ENCODE assay signal across 28 cellular contexts in genomic region chrX:57586360-57586759, GRCh38.
"Had no signal": no experiment of that assay in that cellular context is flagged by ENCODE, and none has a peak within 500 bp of the region (broad histone marks: within the 10 kb centered on the region; RNA-seq: fewer than 3 reads in every experiment).

No MANE protein-coding gene starts in this region.

- DNase-seq: activated CD4-positive, alpha-beta memory T cell treated with anti-CD3 and anti-CD28 coated beads, Interleukin-2, amount 10 ng/mL, durations not matched to agents 7 days and 5 days; activated CD4-positive, alpha-beta T cell treated with anti-CD3 and anti-CD28 coated beads for 1 hour; activated CD4-positive, alpha-beta T cell treated with anti-CD3 and anti-CD28 coated beads for 4 hours; activated CD4-positive, alpha-beta T cell treated with anti-CD3 and anti-CD28 coated beads, Interleukin-2, amount 10 ng/mL, durations not matched to agents 7 days and 5 days; activated CD4-positive, alpha-beta T cell treated with anti-CD3 and anti-CD28 coated beads, Interleukin-2, amount 50 U/mL, for 4 hours; activated CD8-positive, alpha-beta memory T cell treated with anti-CD3 and anti-CD28 coated beads, Interleukin-2, amount 50 U/mL, for 48 hours; activated gamma-delta T cell; activated naive CD4-positive, alpha-beta T cell; activated naive CD4-positive, alpha-beta T cell treated with anti-CD3 and anti-CD28 coated beads, Interleukin-2, amount 10 ng/mL, durations not matched to agents 7 days and 5 days; activated naive CD8-positive, alpha-beta T cell treated with anti-CD3 and anti-CD28 coated beads, Interleukin-2, amount 10 ng/mL, durations not matched to agents 7 days and 5 days; activated T-cell treated with anti-CD3 and anti-CD28 coated beads for 4 hours; activated T-cell treated with anti-CD3 and anti-CD28 coated beads, Interleukin-2, amount 50 U/mL, for 24 hours; activated T-cell treated with anti-CD3 and anti-CD28 coated beads, Interleukin-2, amount 50 U/mL, for 72 hours; brain microvascular endothelial cell; caudate nucleus; effector CD8-positive, alpha-beta T cell; esophagus squamous epithelium; heart right ventricle; T-helper 17 cell had no signal

- H3K4me3 ChIP-seq: ascending aorta, esophagus squamous epithelium, gastroesophageal sphincter, heart right ventricle, hepatocyte had no signal

- H3K27ac ChIP-seq: ascending aorta, brain microvascular endothelial cell, epithelial cell of prostate, esophagus squamous epithelium, gastroesophageal sphincter, heart right ventricle, hepatocyte, VCaP had no signal

- H3K27me3 ChIP-seq: ascending aorta, brain microvascular endothelial cell, esophagus squamous epithelium, gastroesophageal sphincter, hepatocyte had no signal

- FAIRE-seq: endometrium, TTC549 had no signal

- H3K79me2 ChIP-seq: hepatocyte had no signal

- H3K36me3 ChIP-seq: ascending aorta, brain microvascular endothelial cell, esophagus squamous epithelium, gastroesophageal sphincter, heart right ventricle had no signal

- H3K4me2 ChIP-seq: hepatocyte had no signal

- H3K9me3 ChIP-seq: ascending aorta, esophagus squamous epithelium, gastroesophageal sphincter, heart right ventricle had no signal

- H3K4me1 ChIP-seq: ascending aorta had no signal

- H2AFZ ChIP-seq: hepatocyte had no signal

- ATAC-seq: activated naive CD4-positive, alpha-beta T cell treated with anti-CD3 and anti-CD28 coated beads, Interleukin-2, amount 50 U/mL, for 72 hours; activated T-cell treated with anti-CD3 and anti-CD28 coated beads, Interleukin-2, amount 50 U/mL, for 72 hours; gastroesophageal sphincter; heart right ventricle; T-helper 17 cell; WTC11 had no signal
